Comparison of ENCODE assay signal across 6 cellular contexts in genomic region chr19:54137913-54138776, GRCh38. TPM values are rescaled to one million over a fixed set of nuclear protein-coding genes. Genes with fewer than 3 reads are reported as not detected.
A peak's percentile ranks its signal among the peaks of the same experiment; 100 is the strongest.
DNase-seq lines count a peak whose midpoint lies in the region; ATAC-seq and TF ChIP-seq lines count a peak whose summit lies in the region.

No MANE protein-coding gene starts in this region.

- DNase-seq in Caco-2, result no peak
- peak; percentile 27 to 42 (median 30) for DNase-seq in T-helper 17 cell
- DNase-seq in fibroblast of villous mesenchyme (ENCODE audit: low read depth), result no peak
- DNase-seq in stimulated activated naive CD8-positive, alpha-beta T cell treated with anti-CD3 and anti-CD28 coated beads, Interleukin-15, Interleukin-2, amounts not matched to agents 100 U/mL and 50 U/mL, for 24 hours, result peak; percentile 47
- no peak for DNase-seq in dermis blood vessel endothelial cell
- no peak for DNase-seq in NCI-H1092 (lab: John Stamatoyannopoulos, UW)

- H3K4me3 Mint-ChIP-seq in Caco-2 (ENCODE audit: unreplicated experiment) (peak overlapping the region; percentile 88), T-helper 17 cell (peak overlapping the region; percentile 95)

- H3K9me3 ChIP-seq in Caco-2 (no peaks in the 10 kb centered on the region), T-helper 17 cell (ENCODE audit: control insufficient read depth, low read length, poor library complexity, severe bottlenecking) (no peaks in the 10 kb centered on the region)

- H3K36me3 Mint-ChIP-seq in Caco-2 (ENCODE audit: insufficient read depth, unreplicated experiment), result peaks cover 57% of the 10 kb centered on the region
- peaks cover 3% of the 10 kb centered on the region for H3K36me3 Mint-ChIP-seq in T-helper 17 cell (ENCODE audit: low read depth)

- POLR2A ChIA-PET in Caco-2 (lab: Charles Lee), result interaction anchor here (0.7 to 2.2 kb wide), 3 partner anchors 9 to 1412 kb away, joined by 3 to 58 read pairs (median 7); partner anchors contain the start of genes MBOAT7 and TSEN34

- H3K9me3 Mint-ChIP-seq in Caco-2 (ENCODE audit: unreplicated experiment), result no peaks in the 10 kb centered on the region

- H3K4me1 Mint-ChIP-seq in Caco-2 (ENCODE audit: low read depth, unreplicated experiment) (peaks cover 14% of the 10 kb centered on the region), T-helper 17 cell (peaks cover 35% of the 10 kb centered on the region)

- peaks cover 9% of the 10 kb centered on the region for H3K4me1 ChIP-seq in Caco-2

- peak overlapping the region; percentile 82 for H3K27ac Mint-ChIP-seq in Caco-2 (ENCODE audit: unreplicated experiment)
- peak overlapping the region; percentile 93 for H3K27ac Mint-ChIP-seq in T-helper 17 cell

- no peaks in the 10 kb centered on the region for H3K27me3 Mint-ChIP-seq in Caco-2 (ENCODE audit: insufficient read depth, unreplicated experiment)
- no peaks in the 10 kb centered on the region for H3K27me3 Mint-ChIP-seq in T-helper 17 cell

- no peak for ATAC-seq in T-helper 17 cell
- no peak for ATAC-seq in stimulated activated naive CD8-positive, alpha-beta T cell treated with anti-CD3 and anti-CD28 coated beads, Interleukin-15, Interleukin-2, amounts not matched to agents 100 U/mL and 50 U/mL, for 24 hours

- H3K4me3 ChIP-seq in Caco-2 (ENCODE audit: low read depth, low read length) (peak overlapping the region; percentile 96), fibroblast of villous mesenchyme (ENCODE audit: low read depth, low read length) (peak overlapping the region; percentile 85)

- BruUV-seq in Caco-2 (replicated peaks; lab: Mats Ljungman, UMichigan), result no TSS peak

- intact Hi-C loops in Caco-2 (cut with micrococcal nuclease; ENCODE audit: unreplicated experiment), result loop anchor here (1.0 to 5.0 kb wide), 6 partner anchors 21 to 271 kb away; partner anchors contain the start of genes LENG1, MYADM, NDUFA3 and PRPF31

- H3K36me3 ChIP-seq in Caco-2 (ENCODE audit: control insufficient read depth, insufficient read depth, low read length), result 0 out of 2 replicates have a peak, but pooled peaks cover 1% of the 10 kb centered on the region

- no peaks in the 10 kb centered on the region for H3K27me3 ChIP-seq in Caco-2 (replicated peaks; ENCODE audit: control insufficient read depth, insufficient read depth, low read length)

- TF ChIP-seq CTCF in Caco-2 (IDR thresholded peaks at IDR 0.05; ENCODE audit: insufficient read depth in 1 of 2, low read depth in 1 of 2, low read length in 1 of 2, severe bottlenecking in 1 of 2, unreplicated experiment in 1 of 2) (no peak), fibroblast of villous mesenchyme (IDR thresholded peaks at IDR 0.05; ENCODE audit: insufficient read depth, low read depth, low read length) (no peak)

- CTCF ChIA-PET in Caco-2 (lab: Charles Lee), result interaction anchor here (1.6 to 1.7 kb wide), 2 partner anchors 21 to 35 kb away, joined by 14 to 16 read pairs; partner anchors contain the start of genes LENG1 and TMC4

RNA-seq across cellular contexts. Expression of gene CNOT3, which starts 0.6 kb away (rescaled TPM):
- total RNA-seq in Caco-2 (2022), result 77.7 and 82.1 TPM in 2 replicates
- total RNA-seq in T-helper 17 cell, result 10 to 100 TPM; 44.5 to 45.4 TPM
- total RNA-seq in fibroblast of villous mesenchyme, result 7.3 and 7.7 TPM in 2 replicates
- total RNA-seq in dermis blood vessel endothelial cell, result 13.3 and 28.4 TPM in 2 replicates

RNA-seq across cellular contexts. Expression of gene LENG1, which starts 21.4 kb away (rescaled TPM):
- total RNA-seq in Caco-2 (2022), result 6.6 and 6.9 TPM in 2 replicates
- 1 to 10 TPM; 8.0 to 9.0 TPM for total RNA-seq in T-helper 17 cell
- total RNA-seq in fibroblast of villous mesenchyme, result 4.7 and 4.8 TPM in 2 replicates
- 6.8 and 7.8 TPM in 2 replicates for total RNA-seq in dermis blood vessel endothelial cell

RNA-seq across cellular contexts. Expression of gene PRPF31, which starts 22.6 kb away (rescaled TPM):
- total RNA-seq in Caco-2 (2022), result 95.0 and 99.0 TPM in 2 replicates
- 10 to 100 TPM; 49.4 to 56.8 TPM for total RNA-seq in T-helper 17 cell
- total RNA-seq in fibroblast of villous mesenchyme, result 39.6 and 41.5 TPM in 2 replicates
- 64.5 and 103 TPM in 2 replicates for total RNA-seq in dermis blood vessel endothelial cell

RNA-seq across cellular contexts. Expression of gene TFPT, which starts 22.7 kb away (rescaled TPM):
- total RNA-seq in Caco-2 (2022), result 23.0 and 26.0 TPM in 2 replicates
- 10 to 100 TPM; 14.9 TPM for total RNA-seq in T-helper 17 cell
- total RNA-seq in fibroblast of villous mesenchyme, result 17.7 and 20.9 TPM in 2 replicates
- total RNA-seq in dermis blood vessel endothelial cell, result 16.3 and 27.2 TPM in 2 replicates

RNA-seq across cellular contexts. Expression of gene TMC4, which starts 34.8 kb away (rescaled TPM):
- total RNA-seq in Caco-2 (2022) (38.9 and 45.9 TPM in 2 replicates), T-helper 17 cell (1 to 10 TPM; 1.3 to 3.1 TPM), fibroblast of villous mesenchyme (0.32 TPM in 1 of 2 replicates, not detected in the other), dermis blood vessel endothelial cell (0.14 and 0.68 TPM in 2 replicates)

Comparison
In these comparisons a context has a peak if more than half of its experiments do, and no peak if none do; other contexts are left out.
1. DNase-seq: peak in T-helper 17 cell (3 of 3) and stimulated activated naive CD8-positive, alpha-beta T cell treated with anti-CD3 and anti-CD28 coated beads, Interleukin-15, Interleukin-2, amounts not matched to agents 100 U/mL and 50 U/mL, for 24 hours (single experiment); none in Caco-2 (0 of 2), fibroblast of villous mesenchyme (single experiment), dermis blood vessel endothelial cell (single experiment) and NCI-H1092 (single experiment).